18 cellular contexts compared by ENCODE assay signal in the genomic region with DNA sequence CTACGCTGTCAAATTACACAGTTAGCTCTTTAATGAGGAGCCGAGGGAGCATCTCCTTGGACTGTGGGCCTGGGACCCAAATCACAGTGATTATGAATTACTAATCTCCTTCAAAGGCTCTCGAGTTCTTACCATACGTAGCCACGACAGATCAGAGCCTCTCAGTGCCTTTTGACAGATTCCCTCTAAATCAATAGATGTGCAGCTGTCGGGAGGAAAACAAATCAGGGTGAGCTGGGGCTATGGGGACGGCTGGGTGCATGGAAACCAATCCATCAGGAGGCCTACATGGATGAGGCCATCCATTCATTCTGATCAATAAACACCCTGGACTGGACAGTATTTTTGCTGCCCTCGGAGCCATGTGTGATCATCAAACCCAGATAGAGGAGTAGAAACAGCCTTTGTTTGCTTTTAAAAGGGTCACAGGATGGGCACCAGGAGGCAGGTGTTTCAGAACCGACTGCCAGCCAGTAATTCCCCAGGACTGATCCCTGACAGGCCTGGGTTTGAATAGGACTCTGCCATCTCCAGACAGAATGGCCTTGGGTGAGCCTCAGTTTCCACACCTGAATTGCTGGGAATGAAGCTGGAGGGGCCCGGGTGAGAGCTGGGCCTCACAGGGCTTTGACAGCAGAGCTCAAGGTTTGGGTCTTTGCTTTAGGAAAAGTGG.
DNase-seq lines count a peak whose midpoint lies in the region; ATAC-seq and TF ChIP-seq lines count a peak whose summit lies in the region.
"Had no signal": no experiment of that assay in that cellular context is flagged by ENCODE, and none has a peak within 500 bp of the region (broad histone marks: within the 10 kb centered on the region; RNA-seq: fewer than 3 reads in every experiment).

No MANE protein-coding gene starts in this region.

- H3K9me3 Mint-ChIP-seq in effector memory CD8-positive, alpha-beta T cell: no peaks in the 10 kb centered on the region
- H3K9me3 Mint-ChIP-seq: activated naive CD4-positive, alpha-beta T cell treated with anti-CD3 and anti-CD28 coated beads, Interleukin-2, amount 50 U/mL, for 72 hours had no signal

- peak overlapping the region; percentile 25 to 69 for H3K4me3 Mint-ChIP-seq in effector memory CD8-positive, alpha-beta T cell

- H3K4me1 Mint-ChIP-seq in effector memory CD8-positive, alpha-beta T cell (ENCODE audit: low read depth in 2 of 2): peaks cover 34 to 54% of the 10 kb centered on the region in 2 donors

- no peaks in the 10 kb centered on the region for H3K9me3 ChIP-seq in skeletal muscle tissue (ENCODE audit: control insufficient read depth in 3 of 3, low read length in 3 of 3)
- H3K9me3 ChIP-seq: HAP-1, upper lobe of right lung had no signal

- H3K4me1 ChIP-seq in skeletal muscle tissue (ENCODE audit: control insufficient read depth in 3 of 3, insufficient read depth in 3 of 3, low read length in 3 of 3): peaks cover 0 to 8% (median 0%) of the 10 kb centered on the region in 3 donors
- H3K4me1 ChIP-seq: HAP-1, parathyroid adenoma had no signal

- no peak overlapping the region for H3K4me3 ChIP-seq in skeletal muscle tissue (ENCODE audit: low read length in 3 of 3)
- H3K4me3 ChIP-seq: HAP-1, upper lobe of right lung had no signal

- H3K36me3 ChIP-seq in skeletal muscle tissue (ENCODE audit: control insufficient read depth in 3 of 3, insufficient read depth in 3 of 3, low read length in 3 of 3): no peaks in the 10 kb centered on the region
- H3K36me3 ChIP-seq: HAP-1, upper lobe of right lung had no signal

- peak; percentile 18 for DNase-seq in NCI-H510A treated with DMSO at 0.1 percent for 48 hours (lab: John Stamatoyannopoulos, UW)
- no peak for DNase-seq in NCI-H510A (lab: John Stamatoyannopoulos, UW)
- DNase-seq in NCI-H82 (lab: John Stamatoyannopoulos, UW): peak; percentile 81
- no peak for DNase-seq in effector memory CD8-positive, alpha-beta T cell
- no peak for DNase-seq in GM10266 (ENCODE audit: extremely low spot score)
- no peak for DNase-seq in iPS-NIHi11 (ENCODE audit: low spot score)
- DNase-seq: 8988T; activated CD4-positive, CD25-positive, alpha-beta regulatory T cell; effector CD8-positive, alpha-beta T cell; NCI-H1930; NCI-H774; upper lobe of right lung had no signal

- peaks cover 3% of the 10 kb centered on the region for H3K36me3 Mint-ChIP-seq in effector memory CD8-positive, alpha-beta T cell (ENCODE audit: insufficient read depth)
- H3K36me3 Mint-ChIP-seq: activated naive CD4-positive, alpha-beta T cell treated with anti-CD3 and anti-CD28 coated beads, Interleukin-2, amount 50 U/mL, for 72 hours had no signal

- no peak overlapping the region for H3K9ac ChIP-seq in skeletal muscle tissue (ENCODE audit: low read depth in 1 of 3, low read length in 3 of 3)
- H3K9ac ChIP-seq: parathyroid adenoma had no signal

- peak overlapping the region; percentile 55 for H3K27ac ChIP-seq in skeletal muscle tissue (ENCODE audit: low read depth, low read length)
- H3K27ac ChIP-seq: C4-2B, parathyroid adenoma, upper lobe of right lung had no signal

- peak overlapping the region; percentile 93 for H3K27ac Mint-ChIP-seq in effector memory CD8-positive, alpha-beta T cell

- ATAC-seq in effector memory CD8-positive, alpha-beta T cell (replicated peaks): no peak
- ATAC-seq in HG03342 (IDR thresholded peaks at IDR 0.05; ENCODE audit: unreplicated experiment): no peak

- H3K27me3 Mint-ChIP-seq in effector memory CD8-positive, alpha-beta T cell: peaks cover 0 to 5% of the 10 kb centered on the region in 2 donors

- no peak for TF ChIP-seq CTCF in GM10266 (IDR thresholded peaks at IDR 0.05; ENCODE audit: control insufficient read depth, insufficient read depth, low read depth, missing control alignments)

- peaks cover 8 to 23% (median 15%) of the 10 kb centered on the region in 3 donors for H3K27me3 ChIP-seq in skeletal muscle tissue (ENCODE audit: control insufficient read depth in 3 of 3, insufficient read depth in 3 of 3, low read length in 3 of 3)
- H3K27me3 ChIP-seq: upper lobe of right lung had no signal

Comparison
In these comparisons a context has a peak if more than half of its experiments do, and no peak if none do; other contexts are left out.
1. DNase-seq: peak in NCI-H510A treated with DMSO at 0.1 percent for 48 hours (single experiment) and NCI-H82 (single experiment); none in NCI-H510A (single experiment), effector memory CD8-positive, alpha-beta T cell (0 of 3), GM10266 (single experiment) and iPS-NIHi11 (single experiment).